ENCODE assay signal across 13 cellular contexts in the genomic region with DNA sequence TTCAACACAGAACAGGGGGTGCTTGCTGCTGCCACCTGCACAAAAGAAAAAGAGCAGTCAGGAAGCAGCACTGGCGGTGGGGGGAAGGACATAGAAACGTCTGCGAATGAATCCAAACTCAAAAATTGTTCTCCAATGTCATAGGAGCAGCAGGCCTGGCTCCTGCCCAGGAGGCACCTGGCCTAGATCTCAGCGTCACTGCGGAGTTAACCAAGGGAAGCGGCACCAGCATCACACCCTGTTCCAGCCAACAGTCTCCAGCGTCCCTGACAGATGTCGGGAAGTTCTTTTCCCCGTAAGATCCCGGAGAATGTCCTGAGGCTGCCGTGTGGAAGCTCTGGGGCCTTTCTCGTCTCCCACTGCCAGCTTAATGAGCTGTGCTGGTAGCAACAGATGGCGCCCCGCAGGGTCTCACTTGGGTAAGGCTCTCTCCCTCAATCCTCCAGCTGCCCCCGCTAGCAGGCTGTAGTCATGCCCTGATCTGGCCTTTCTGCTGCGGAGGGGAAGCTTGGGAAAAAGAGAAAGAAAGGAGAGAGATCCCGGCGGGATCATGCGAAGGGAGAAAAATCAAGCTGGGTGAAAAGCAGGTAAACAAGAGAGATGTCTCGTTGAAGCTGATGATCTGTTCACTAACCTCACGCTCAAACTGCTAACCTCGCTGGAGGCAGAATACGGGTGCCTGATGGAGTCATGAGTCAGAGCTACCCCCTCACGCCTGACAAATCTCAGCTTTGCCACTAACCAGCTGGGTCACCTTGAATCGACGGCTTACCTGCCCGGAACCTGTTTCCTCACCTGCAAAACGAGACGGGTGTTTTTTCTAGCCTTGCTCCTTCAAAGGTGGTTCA. TPM values are rescaled to one million over a fixed set of nuclear protein-coding genes. Genes with fewer than 3 reads are reported as not detected.
DNase-seq lines count a peak whose midpoint lies in the region; ATAC-seq and TF ChIP-seq lines count a peak whose summit lies in the region.
"Had no signal": no experiment of that assay in that cellular context is flagged by ENCODE, and none has a peak within 500 bp of the region (broad histone marks: within the 10 kb centered on the region; RNA-seq: fewer than 3 reads in every experiment).

No MANE protein-coding gene starts in this region.

- H4K20me1 ChIP-seq in neural progenitor cell (ENCODE audit: low read depth), result no peaks in the 10 kb centered on the region
- H4K20me1 ChIP-seq: BLaER1 treated with 17β-estradiol and CSF1 and Interleukin-3, amounts not matched to agents 10 nM and 100 nM had no signal

- H3F3A ChIP-seq in neural progenitor cell (ENCODE audit: low read depth), result peaks cover 11% of the 10 kb centered on the region

- H3K27me3 ChIP-seq in neural progenitor cell (no peaks in the 10 kb centered on the region), colonic mucosa (no peaks in the 10 kb centered on the region)
- H3K27me3 ChIP-seq: BLaER1 treated with 17β-estradiol and CSF1 and Interleukin-3, amounts not matched to agents 10 nM and 100 nM; dorsolateral prefrontal cortex had no signal

- intact Hi-C loops in colonic mucosa (cut with DNase I), result no loop called here

- ATAC-seq in GM19328 (IDR thresholded peaks at IDR 0.05; ENCODE audit: unreplicated experiment) (no peak), GM21576 (IDR thresholded peaks at IDR 0.05; ENCODE audit: unreplicated experiment) (no peak)

- H3K4me1 ChIP-seq in ES-I3 (ENCODE audit: insufficient read depth, low read length) (peaks cover 14% of the 10 kb centered on the region), neural progenitor cell (peaks cover 16% of the 10 kb centered on the region), colonic mucosa (no peaks in the 10 kb centered on the region)

- peak overlapping the region; percentile 87 for H3K27ac Mint-ChIP-seq in neural progenitor cell
- H3K27ac Mint-ChIP-seq: activated naive CD4-positive, alpha-beta T cell treated with anti-CD3 and anti-CD28 coated beads, Interleukin-2, amount 50 U/mL, for 24 hours; memory B cell had no signal

- H3K36me3 ChIP-seq in ES-I3 (ENCODE audit: insufficient read depth, low read length) (no peaks in the 10 kb centered on the region), neural progenitor cell (no peaks in the 10 kb centered on the region), colonic mucosa (no peaks in the 10 kb centered on the region)
- H3K36me3 ChIP-seq: BLaER1 treated with 17β-estradiol and CSF1 and Interleukin-3, amounts not matched to agents 10 nM and 100 nM had no signal

- peak overlapping the region; percentile 86 for H2AFZ ChIP-seq in neural progenitor cell (replicated peaks)

- H3K36me3 Mint-ChIP-seq in neural progenitor cell, result no peaks in the 10 kb centered on the region
- H3K36me3 Mint-ChIP-seq: activated naive CD4-positive, alpha-beta T cell treated with anti-CD3 and anti-CD28 coated beads, Interleukin-2, amount 50 U/mL, for 24 hours; memory B cell had no signal

- H3K4me3 ChIP-seq in choroid plexus epithelial cell (ENCODE audit: low read depth, low read length) (peak overlapping the region; percentile 17), neural progenitor cell (no peak overlapping the region), colonic mucosa (no peak overlapping the region)
- H3K4me3 ChIP-seq: BLaER1 treated with 17β-estradiol and CSF1 and Interleukin-3, amounts not matched to agents 10 nM and 100 nM had no signal

- H3K4me3 Mint-ChIP-seq in neural progenitor cell, result no peak overlapping the region
- H3K4me3 Mint-ChIP-seq: activated naive CD4-positive, alpha-beta T cell treated with anti-CD3 and anti-CD28 coated beads, Interleukin-2, amount 50 U/mL, for 24 hours; memory B cell had no signal

- no peaks in the 10 kb centered on the region for H3K9me3 Mint-ChIP-seq in neural progenitor cell
- H3K9me3 Mint-ChIP-seq: activated naive CD4-positive, alpha-beta T cell treated with anti-CD3 and anti-CD28 coated beads, Interleukin-2, amount 50 U/mL, for 24 hours; memory B cell had no signal

- DNase-seq in NCI-H446 (lab: John Stamatoyannopoulos, UW) (peak; percentile 71 to 96), choroid plexus epithelial cell (ENCODE audit: low read depth) (peak; percentile 13), neural progenitor cell (ENCODE audit: low spot score) (peak; percentile 62), KBM-7 (no peak), colonic mucosa (no peak)
- DNase-seq: MV-4-11 had no signal

- H3K79me2 ChIP-seq in neural progenitor cell (ENCODE audit: low read depth), result no peaks in the 10 kb centered on the region

- H3K9ac ChIP-seq in ES-I3 (ENCODE audit: low read depth, low read length) (peak overlapping the region; percentile 2; the same call in 1 of the 2 replicates), neural progenitor cell (no peak overlapping the region), colonic mucosa (ENCODE audit: low read depth in 2 of 2, low read length in 2 of 2) (no peak overlapping the region)
- H3K9ac ChIP-seq: BLaER1 treated with 17β-estradiol and CSF1 and Interleukin-3, amounts not matched to agents 10 nM and 100 nM had no signal

- in situ Hi-C loops in KBM-7 (cut with MboI; ENCODE audit: low pct_unique_long_range_greater_than_20kb, low sequenced_read_pairs), result no loop called here

- peaks cover 21% of the 10 kb centered on the region for H3K4me1 Mint-ChIP-seq in neural progenitor cell
- H3K4me1 Mint-ChIP-seq: activated naive CD4-positive, alpha-beta T cell treated with anti-CD3 and anti-CD28 coated beads, Interleukin-2, amount 50 U/mL, for 24 hours; memory B cell had no signal

- H3K27ac ChIP-seq in neural progenitor cell (no peak overlapping the region), colonic mucosa (no peak overlapping the region)
- H3K27ac ChIP-seq: BLaER1 treated with 17β-estradiol and CSF1 and Interleukin-3, amounts not matched to agents 10 nM and 100 nM; dorsolateral prefrontal cortex had no signal

- peaks cover 2% of the 10 kb centered on the region for H3K27me3 Mint-ChIP-seq in neural progenitor cell (ENCODE audit: insufficient read depth, low read depth)
- H3K27me3 Mint-ChIP-seq: activated naive CD4-positive, alpha-beta T cell treated with anti-CD3 and anti-CD28 coated beads, Interleukin-2, amount 50 U/mL, for 24 hours had no signal

- TF ChIP-seq CTCF in choroid plexus epithelial cell (conservative IDR thresholded peaks at IDR 0.05; ENCODE audit: low read depth, low read length) (no peak), neural progenitor cell (IDR thresholded peaks at IDR 0.05) (no peak), colonic mucosa (IDR thresholded peaks at IDR 0.05) (no peak)

- no peaks in the 10 kb centered on the region for H3K9me3 ChIP-seq in ES-I3 (ENCODE audit: control insufficient read depth, insufficient read depth, low read length)
- H3K9me3 ChIP-seq in neural progenitor cell (ENCODE audit: low read depth), result no peaks in the 10 kb centered on the region
- H3K9me3 ChIP-seq in colonic mucosa, result no peaks in the 10 kb centered on the region
- H3K9me3 ChIP-seq: BLaER1 treated with 17β-estradiol and CSF1 and Interleukin-3, amounts not matched to agents 10 nM and 100 nM had no signal

- H3K4me2 ChIP-seq in neural progenitor cell, result peak overlapping the region; percentile 12
- H3K4me2 ChIP-seq: BLaER1 treated with 17β-estradiol and CSF1 and Interleukin-3, amounts not matched to agents 10 nM and 100 nM had no signal

RNA-seq across cellular contexts. Expression of a gene that starts 57.4 kb away (rescaled TPM):
- total RNA-seq in neural progenitor cell (ENCODE audit: low replicate concordance), result 0.46 and 0.51 TPM in 2 replicates
- total RNA-seq in colonic mucosa, result not detected

Comparison
In these comparisons a context has a peak if more than half of its experiments do, and no peak if none do; other contexts are left out.
1. DNase-seq: peak in NCI-H446 (2 of 2), choroid plexus epithelial cell (single experiment) and neural progenitor cell (single experiment); none in KBM-7 (single experiment) and colonic mucosa (single experiment).